Comparison of ENCODE assay signal across 8 cellular contexts in genomic region chr12:52010152-52010622, GRCh38. TPM values are rescaled to one million over a fixed set of nuclear protein-coding genes. Genes with fewer than 3 reads are reported as not detected.
DNase-seq lines count a peak whose midpoint lies in the region; ATAC-seq and TF ChIP-seq lines count a peak whose summit lies in the region.

No MANE protein-coding gene starts in this region.

- H3K9ac ChIP-seq in iPS-15b (ENCODE audit: low read depth, low read length): peak overlapping the region; percentile 37

- H3K4me1 ChIP-seq in iPS-15b (ENCODE audit: control insufficient read depth, insufficient read depth, low read length) (peaks cover 20% of the 10 kb centered on the region), gastrocnemius medialis (peaks cover 0 to 8% of the 10 kb centered on the region in 2 donors)

- H3K36me3 ChIP-seq in iPS-15b (ENCODE audit: control insufficient read depth, insufficient read depth, low read length) (no peaks in the 10 kb centered on the region), gastrocnemius medialis (no peaks in the 10 kb centered on the region)

- intact Hi-C loops in gastrocnemius medialis (cut with DNase I; ENCODE audit: low total_unique reads): no loop called here

- no peak for TF ChIP-seq CTCF in gastrocnemius medialis (IDR thresholded peaks at IDR 0.05 in 4 of 5, conservative IDR thresholded peaks at IDR 0.05 in 1 of 5)

- peak overlapping the region; percentile 71 to 85 (median 80) for H3K27ac ChIP-seq in gastrocnemius medialis

- in situ Hi-C loops in gastrocnemius medialis (cut with MboI; ENCODE audit: low sequenced_read_pairs in 4 of 4): no loop called here

- no peak for TF ChIP-seq POLR2A in gastrocnemius medialis (IDR thresholded peaks at IDR 0.05)

- peak overlapping the region; percentile 8 for H3K4me3 ChIP-seq in iPS-15b (ENCODE audit: low read depth, low read length)
- peak overlapping the region; percentile 31 to 67 (median 59) for H3K4me3 ChIP-seq in gastrocnemius medialis

- DNase-seq in H4 (ENCODE audit: low spot score) (peak; percentile 73), astrocyte of the hippocampus (ENCODE audit: low read depth, low spot score) (peak; percentile 83), gastrocnemius medialis (peak; percentile 42 to 56), mesenteric fat pad (ENCODE audit: low spot score) (no peak)

- ATAC-seq in gastrocnemius medialis (peak; percentile 50 to 51), GM18861 (IDR thresholded peaks at IDR 0.05; ENCODE audit: unreplicated experiment) (no peak), GM21390 (IDR thresholded peaks at IDR 0.05; ENCODE audit: unreplicated experiment) (no peak), HG02981 (IDR thresholded peaks at IDR 0.05; ENCODE audit: unreplicated experiment) (no peak)

- H3K27me3 ChIP-seq in iPS-15b (ENCODE audit: control insufficient read depth, insufficient read depth, low read length) (peaks cover 68% of the 10 kb centered on the region), gastrocnemius medialis (peaks cover 2 to 19% (median 19%) of the 10 kb centered on the region in 3 donors)

- no peaks in the 10 kb centered on the region for H3K9me3 ChIP-seq in iPS-15b (ENCODE audit: control insufficient read depth, insufficient read depth, low read length)
- H3K9me3 ChIP-seq in gastrocnemius medialis: no peaks in the 10 kb centered on the region

RNA-seq across cellular contexts. Expression of gene TAMALIN, which starts 3.4 kb away (rescaled TPM):
- 0.35 and 1.8 TPM in 2 replicates for total RNA-seq in H4 (2014; rRNA removed; shearing (Covaris generic))
- total RNA-seq in gastrocnemius medialis (10 to 100 TPM in 2 of 4 donors, 1 to 10 TPM in 2; 9.3 to 14.9 (median 11.8) TPM), mesenteric fat pad (117 TPM)

RNA-seq across cellular contexts. Expression of gene NR4A1, which starts 41.1 kb away (rescaled TPM):
- total RNA-seq in H4 (2014; rRNA removed; shearing (Covaris generic)): 0.16 and 0.54 TPM in 2 replicates
- total RNA-seq in gastrocnemius medialis (100 to 1,000 TPM in 2 of 4 donors, 10 to 100 TPM in 2; 36.3 to 248 (median 90.1) TPM), mesenteric fat pad (863 TPM)

RNA-seq across cellular contexts. Expression of gene ACVR1B, which starts 58.7 kb away (rescaled TPM):
- total RNA-seq in H4 (2014; rRNA removed; shearing (Covaris generic)): 3.8 and 6.1 TPM in 2 replicates
- total RNA-seq in gastrocnemius medialis (10 to 100 TPM in 3 of 4 donors, 1 to 10 TPM in 1; 8.7 to 15.9 (median 10.1) TPM), mesenteric fat pad (40.9 TPM)

RNA-seq across cellular contexts. Expression of gene ATG101, which starts 59.6 kb away (rescaled TPM):
- 57.5 and 63.0 TPM in 2 replicates for total RNA-seq in H4 (2014; rRNA removed; shearing (Covaris generic))
- total RNA-seq in gastrocnemius medialis (10 to 100 TPM; 23.3 to 49.4 (median 37.3) TPM), mesenteric fat pad (36.2 TPM)

Comparison
In these comparisons a context has a peak if more than half of its experiments do, and no peak if none do; other contexts are left out.
1. ATAC-seq: peak in gastrocnemius medialis (2 of 2); none in GM18861 (single experiment), GM21390 (single experiment) and HG02981 (single experiment).
2. RNA of gene NR4A1, which starts 41.1 kb away (total RNA-seq): 863 TPM in mesenteric fat pad (single experiment) and 36.3 to 248 TPM in gastrocnemius medialis; 0.16 to 0.54 TPM in H4; every median in the first group is over 10 times any median in the second.